ENCODE assay signal across 18 cellular contexts in genomic region chr12:49557187-49557916, GRCh38. TPM values are rescaled to one million over a fixed set of nuclear protein-coding genes. Genes with fewer than 3 reads are reported as not detected.
DNase-seq lines count a peak whose midpoint lies in the region; ATAC-seq lines count a peak whose summit lies in the region.
"Had no signal": no experiment of that assay in that cellular context is flagged by ENCODE, and none has a peak within 500 bp of the region (broad histone marks: within the 10 kb centered on the region; RNA-seq: fewer than 3 reads in every experiment).

No MANE protein-coding gene starts in this region.

- DNase-seq in Right ventricle myocardium inferior (ENCODE audit: missing footprints) (peak; percentile 53), left ventricle myocardium superior (no peak), T-helper 17 cell (no peak), aorta (peak in 1 of 2 donors; percentile 71), NCI-H345 (lab: John Stamatoyannopoulos, UW) (no peak)
- DNase-seq in activated CD4-positive, CD25-positive, alpha-beta regulatory T cell (lab: John Stamatoyannopoulos, UW), result no peak
- DNase-seq: BE2C; CD4-positive, CD25-positive, alpha-beta regulatory T cell; COR-L47; DMS 273 treated with DMSO at 0.1 percent for 48 hours; GDM1; KG1; MV-4-11; NCI-H510A; NCI-H748 treated with DMSO at 0.1 percent for 48 hours; SIG-M5 had no signal

- peaks cover 27% of the 10 kb centered on the region for H3K4me1 Mint-ChIP-seq in T-helper 17 cell
- H3K4me1 Mint-ChIP-seq: GM23338 had no signal

- peak overlapping the region; percentile 89 for H3K27ac Mint-ChIP-seq in T-helper 17 cell
- H3K27ac Mint-ChIP-seq: GM23338 had no signal

- H3K27me3 Mint-ChIP-seq in T-helper 17 cell, result no peaks in the 10 kb centered on the region

- ATAC-seq in Right ventricle myocardium inferior (no peak), left ventricle myocardium superior (no peak), T-helper 17 cell (no peak), esophagus mucosa (peak; percentile 4), aorta (ENCODE audit: low FRiP score) (peak; percentile 8)

- H3K36me3 ChIP-seq in aorta (ENCODE audit: control insufficient read depth in 1 of 2, insufficient read depth in 2 of 2, low read length in 1 of 2), result peaks cover 3 to 9% of the 10 kb centered on the region in 2 donors

- no peak overlapping the region for H3K4me3 Mint-ChIP-seq in T-helper 17 cell
- H3K4me3 Mint-ChIP-seq: GM23338 had no signal

- intact Hi-C loops in Right ventricle myocardium inferior (cut with DNase I) (no loop called here), left ventricle myocardium superior (cut with micrococcal nuclease) (no loop called here), aorta (cut with DNase I) (no loop called here)

- H3K36me3 Mint-ChIP-seq in T-helper 17 cell (ENCODE audit: low read depth), result peaks cover 4% of the 10 kb centered on the region

- H3K27me3 ChIP-seq in aorta (ENCODE audit: control insufficient read depth in 1 of 2, insufficient read depth in 2 of 2, low read length in 1 of 2), result no peaks in the 10 kb centered on the region
- H3K27me3 ChIP-seq: BE2C had no signal

- H3K27ac ChIP-seq in aorta (ENCODE audit: low read depth in 1 of 2, low read length in 2 of 2), result no peak overlapping the region

- WGBS in aorta, 2 donors, result 87 to 89% methylated on average over 17 to 18 of the region's 18 CpGs

- H3K9me3 ChIP-seq in T-helper 17 cell (ENCODE audit: control insufficient read depth, low read length, poor library complexity, severe bottlenecking), result no peaks in the 10 kb centered on the region
- H3K9me3 ChIP-seq in aorta (ENCODE audit: control insufficient read depth, low read length), result no peaks in the 10 kb centered on the region
- H3K9me3 ChIP-seq: BE2C had no signal

- no peaks in the 10 kb centered on the region for H3K4me1 ChIP-seq in aorta (ENCODE audit: control insufficient read depth in 1 of 2, insufficient read depth in 2 of 2, low read length in 2 of 2)
- H3K4me1 ChIP-seq: BE2C had no signal

- H3K4me3 ChIP-seq in aorta (ENCODE audit: low read length in 2 of 2), result no peak overlapping the region
- H3K4me3 ChIP-seq: GM23338 had no signal

RNA-seq across cellular contexts. Expression of gene MCRS1, which starts 10.6 kb away (rescaled TPM):
- 88.9 TPM for total RNA-seq in Right ventricle myocardium inferior
- 94.4 TPM for total RNA-seq in left ventricle myocardium superior
- total RNA-seq in T-helper 17 cell, result 10 to 100 TPM; 78.0 to 92.2 TPM
- 41.8 TPM for total RNA-seq in esophagus mucosa
- 10 to 100 TPM; 34.7 to 44.0 TPM for total RNA-seq in aorta
- 10 to 100 TPM; 27.5 to 99.2 TPM for polyA plus RNA-seq in aorta

RNA-seq across cellular contexts. Expression of gene KCNH3, which starts 18.5 kb away (rescaled TPM):
- 0.27 TPM for total RNA-seq in Right ventricle myocardium inferior
- 0.30 TPM for total RNA-seq in left ventricle myocardium superior
- 1 to 10 TPM; 2.7 to 3.1 TPM for total RNA-seq in T-helper 17 cell
- not detected for total RNA-seq in esophagus mucosa
- 1 to 10 TPM in 1 of 2 donors, under 1 TPM in 1; 0.10 to 1.7 TPM for total RNA-seq in aorta
- 1 to 10 TPM in 1 of 2 donors, under 1 TPM in 1; 0.31 to 1.5 TPM for polyA plus RNA-seq in aorta

RNA-seq across cellular contexts. Expression of gene FAM186B, which starts 48.1 kb away (rescaled TPM):
- total RNA-seq in Right ventricle myocardium inferior (0.62 TPM), left ventricle myocardium superior (0.47 TPM), T-helper 17 cell (under 1 TPM; 0.37 to 0.39 TPM), esophagus mucosa (0.36 TPM), aorta (under 1 TPM; 0.23 to 0.30 TPM)
- polyA plus RNA-seq in aorta, result under 1 TPM in 1 of 2 donors, not detected in 1; 0.26 TPM
- total RNA-seq: CD4-positive, CD25-positive, alpha-beta regulatory T cell had no signal

Comparison
In these comparisons a context has a peak if more than half of its experiments do, and no peak if none do; other contexts are left out.
1. ATAC-seq: peak in esophagus mucosa (single experiment) and aorta (single experiment); none in Right ventricle myocardium inferior (single experiment), left ventricle myocardium superior (single experiment) and T-helper 17 cell (single experiment).